Comparison of ENCODE assay signal across 1 cellular context in the genomic region with DNA sequence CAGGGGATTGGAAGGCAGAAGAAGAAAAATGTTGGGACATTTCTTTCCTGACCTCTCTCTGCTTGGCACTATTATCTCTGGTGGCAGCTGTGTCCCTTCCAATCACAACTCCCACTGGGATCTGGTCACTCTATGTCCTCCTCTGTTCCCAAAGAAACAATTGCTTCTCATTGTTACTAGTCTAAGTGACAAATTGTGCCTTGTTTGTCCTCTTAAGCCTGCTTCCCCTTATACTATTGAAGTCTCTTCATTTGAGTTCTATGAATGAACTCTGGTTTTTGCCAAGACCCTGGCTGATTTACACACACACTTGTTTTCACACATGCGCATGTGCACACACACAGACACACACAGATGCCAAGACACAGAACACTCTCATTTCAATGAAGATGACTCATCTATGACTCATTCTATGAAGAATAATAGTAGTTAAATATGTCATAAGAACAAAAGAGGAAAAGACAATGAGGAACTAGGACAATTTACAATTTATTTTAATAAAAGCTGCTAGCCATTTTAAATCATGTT.
A peak's percentile ranks its signal among the peaks of the same experiment; 100 is the strongest.
TF ChIP-seq lines count a peak whose summit lies in the region.

No MANE protein-coding gene starts in this region.

TF ChIP-seq in K562, 482 proteins besides CTCF, POLR2A, EP300 and RAD21 (continued from another document):
- TF ChIP-seq, protein P1, sequence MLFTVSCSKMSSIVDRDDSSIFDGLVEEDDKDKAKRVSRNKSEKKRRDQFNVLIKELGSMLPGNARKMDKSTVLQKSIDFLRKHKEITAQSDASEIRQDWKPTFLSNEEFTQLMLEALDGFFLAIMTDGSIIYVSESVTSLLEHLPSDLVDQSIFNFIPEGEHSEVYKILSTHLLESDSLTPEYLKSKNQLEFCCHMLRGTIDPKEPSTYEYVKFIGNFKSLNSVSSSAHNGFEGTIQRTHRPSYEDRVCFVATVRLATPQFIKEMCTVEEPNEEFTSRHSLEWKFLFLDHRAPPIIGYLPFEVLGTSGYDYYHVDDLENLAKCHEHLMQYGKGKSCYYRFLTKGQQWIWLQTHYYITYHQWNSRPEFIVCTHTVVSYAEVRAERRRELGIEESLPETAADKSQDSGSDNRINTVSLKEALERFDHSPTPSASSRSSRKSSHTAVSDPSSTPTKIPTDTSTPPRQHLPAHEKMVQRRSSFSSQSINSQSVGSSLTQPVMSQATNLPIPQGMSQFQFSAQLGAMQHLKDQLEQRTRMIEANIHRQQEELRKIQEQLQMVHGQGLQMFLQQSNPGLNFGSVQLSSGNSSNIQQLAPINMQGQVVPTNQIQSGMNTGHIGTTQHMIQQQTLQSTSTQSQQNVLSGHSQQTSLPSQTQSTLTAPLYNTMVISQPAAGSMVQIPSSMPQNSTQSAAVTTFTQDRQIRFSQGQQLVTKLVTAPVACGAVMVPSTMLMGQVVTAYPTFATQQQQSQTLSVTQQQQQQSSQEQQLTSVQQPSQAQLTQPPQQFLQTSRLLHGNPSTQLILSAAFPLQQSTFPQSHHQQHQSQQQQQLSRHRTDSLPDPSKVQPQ (CRISPR knock-in tag; IDR thresholded peaks at IDR 0.05; ENCODE audit: borderline replicate concordance): no peak
- TF ChIP-seq AFF1 (IDR thresholded peaks at IDR 0.05; ENCODE audit: low read depth in 1 of 2, partially characterized antibody in 2 of 2): no peak
- no peak for TF ChIP-seq LEF1 (IDR thresholded peaks at IDR 0.05)
- TF ChIP-seq ATF3 (IDR thresholded peaks at IDR 0.05): peak; percentile 80
- TF ChIP-seq ATF3 (CRISPR knock-in tag; conservative IDR thresholded peaks at IDR 0.05): no peak
- TF ChIP-seq ZNF277 (CRISPR knock-in tag; IDR thresholded peaks at IDR 0.05; ENCODE audit: borderline replicate concordance): no peak
- TF ChIP-seq ZC3H4 (CRISPR knock-in tag; IDR thresholded peaks at IDR 0.05; ENCODE audit: borderline replicate concordance): no peak
- TF ChIP-seq SREBF2 (CRISPR knock-in tag; IDR thresholded peaks at IDR 0.05): no peak
- no peak for TF ChIP-seq ZNF184 (CRISPR knock-in tag; IDR thresholded peaks at IDR 0.05)
- no peak for TF ChIP-seq ZFP30 (CRISPR knock-in tag; IDR thresholded peaks at IDR 0.05; ENCODE audit: borderline replicate concordance)
- TF ChIP-seq ZEB2 (IDR thresholded peaks at IDR 0.05): no peak
- TF ChIP-seq, protein P2, sequence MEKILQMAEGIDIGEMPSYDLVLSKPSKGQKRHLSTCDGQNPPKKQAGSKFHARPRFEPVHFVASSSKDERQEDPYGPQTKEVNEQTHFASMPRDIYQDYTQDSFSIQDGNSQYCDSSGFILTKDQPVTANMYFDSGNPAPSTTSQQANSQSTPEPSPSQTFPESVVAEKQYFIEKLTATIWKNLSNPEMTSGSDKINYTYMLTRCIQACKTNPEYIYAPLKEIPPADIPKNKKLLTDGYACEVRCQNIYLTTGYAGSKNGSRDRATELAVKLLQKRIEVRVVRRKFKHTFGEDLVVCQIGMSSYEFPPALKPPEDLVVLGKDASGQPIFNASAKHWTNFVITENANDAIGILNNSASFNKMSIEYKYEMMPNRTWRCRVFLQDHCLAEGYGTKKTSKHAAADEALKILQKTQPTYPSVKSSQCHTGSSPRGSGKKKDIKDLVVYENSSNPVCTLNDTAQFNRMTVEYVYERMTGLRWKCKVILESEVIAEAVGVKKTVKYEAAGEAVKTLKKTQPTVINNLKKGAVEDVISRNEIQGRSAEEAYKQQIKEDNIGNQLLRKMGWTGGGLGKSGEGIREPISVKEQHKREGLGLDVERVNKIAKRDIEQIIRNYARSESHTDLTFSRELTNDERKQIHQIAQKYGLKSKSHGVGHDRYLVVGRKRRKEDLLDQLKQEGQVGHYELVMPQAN (IDR thresholded peaks at IDR 0.05; ENCODE audit: borderline replicate concordance): no peak
- TF ChIP-seq, protein P3, sequence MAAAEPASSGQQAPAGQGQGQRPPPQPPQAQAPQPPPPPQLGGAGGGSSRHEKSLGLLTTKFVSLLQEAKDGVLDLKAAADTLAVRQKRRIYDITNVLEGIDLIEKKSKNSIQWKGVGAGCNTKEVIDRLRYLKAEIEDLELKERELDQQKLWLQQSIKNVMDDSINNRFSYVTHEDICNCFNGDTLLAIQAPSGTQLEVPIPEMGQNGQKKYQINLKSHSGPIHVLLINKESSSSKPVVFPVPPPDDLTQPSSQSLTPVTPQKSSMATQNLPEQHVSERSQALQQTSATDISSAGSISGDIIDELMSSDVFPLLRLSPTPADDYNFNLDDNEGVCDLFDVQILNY (CRISPR knock-in tag; IDR thresholded peaks at IDR 0.05): no peak
- no peak for TF ChIP-seq WHSC1 (IDR thresholded peaks at IDR 0.05; ENCODE audit: low read length)
- TF ChIP-seq YY1 (IDR thresholded peaks at IDR 0.05; ENCODE audit: borderline replicate concordance in 1 of 3, control insufficient read depth in 1 of 3, extremely low read depth in 1 of 3, insufficient read depth in 3 of 3, insufficient read length in 1 of 3, insufficient replicate concordance in 2 of 3, low read depth in 1 of 3, low read length in 2 of 3): no peak
- TF ChIP-seq MITF (IDR thresholded peaks at IDR 0.05): no peak
- TF ChIP-seq RCOR1 (IDR thresholded peaks at IDR 0.05; ENCODE audit: borderline replicate concordance in 1 of 2, low read depth in 2 of 2, low read length in 2 of 2): no peak
- TF ChIP-seq CBX5 (IDR thresholded peaks at IDR 0.05; ENCODE audit: borderline replicate concordance, low read depth): no peak
- peak; percentile 58; the same call in 1 of the 2 replicates for TF ChIP-seq JUND (IDR thresholded peaks at IDR 0.05; ENCODE audit: borderline replicate concordance, low read depth, low read length)
- TF ChIP-seq JUND (tag; IDR thresholded peaks at IDR 0.05; ENCODE audit: borderline replicate concordance, low read depth, low read length): 0 out of 3 replicates have a peak, but pooled peaks have one; percentile 65
- TF ChIP-seq HIVEP1 (CRISPR knock-in tag; IDR thresholded peaks at IDR 0.05): no peak
- TF ChIP-seq HSF4 (CRISPR knock-in tag; IDR thresholded peaks at IDR 0.05; ENCODE audit: borderline replicate concordance): no peak
- TF ChIP-seq ZNF780A (CRISPR knock-in tag; IDR thresholded peaks at IDR 0.05): no peak
- 0 out of 2 replicates have a peak, but pooled peaks have one; percentile 44 for TF ChIP-seq JUNB (CRISPR knock-in tag; conservative IDR thresholded peaks at IDR 0.05)
- TF ChIP-seq ATF2 (CRISPR knock-in tag; IDR thresholded peaks at IDR 0.05): no peak
- no peak for TF ChIP-seq ZFPM2 (CRISPR knock-in tag; IDR thresholded peaks at IDR 0.05)
- no peak for TF ChIP-seq NCOA6 (IDR thresholded peaks at IDR 0.05)
- no peak for TF ChIP-seq MAFK (IDR thresholded peaks at IDR 0.05; ENCODE audit: low read length)
- peak; percentile 46 for TF ChIP-seq FOSL1 (tag; conservative IDR thresholded peaks at IDR 0.05)
- TF ChIP-seq MEF2A (IDR thresholded peaks at IDR 0.05; ENCODE audit: control insufficient read depth, low read depth, low read length): no peak
TF ChIP-seq in K562: peak in this region for 5.
